13 cellular contexts compared by ENCODE assay signal in the genomic region with DNA sequence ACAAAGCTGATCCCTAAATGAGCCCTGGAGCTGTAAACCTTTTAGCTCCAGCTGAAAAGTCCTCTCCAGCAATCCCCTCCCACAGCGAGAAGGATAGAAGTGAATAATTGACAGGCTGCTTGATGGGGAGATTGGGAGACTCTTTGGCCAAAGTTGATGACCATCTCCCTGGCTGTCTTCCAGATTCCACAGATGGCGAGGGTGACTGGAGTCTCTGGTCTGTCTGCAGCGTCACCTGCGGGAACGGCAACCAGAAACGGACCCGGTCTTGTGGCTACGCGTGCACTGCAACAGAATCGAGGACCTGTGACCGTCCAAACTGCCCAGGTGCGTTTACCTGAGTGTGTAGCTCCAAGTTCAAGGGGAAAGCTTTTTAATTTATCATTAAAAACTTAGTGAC.
A peak's percentile ranks its signal among the peaks of the same experiment; 100 is the strongest.
DNase-seq lines count a peak whose midpoint lies in the region; TF ChIP-seq lines count a peak whose summit lies in the region.
"Had no signal": no experiment of that assay in that cellular context is flagged by ENCODE, and none has a peak within 500 bp of the region (broad histone marks: within the 10 kb centered on the region; RNA-seq: fewer than 3 reads in every experiment).

No MANE protein-coding gene starts in this region.

- no peak overlapping the region for H3K27ac ChIP-seq in BLaER1 treated with 17β-estradiol and CSF1 and Interleukin-3, amounts not matched to agents 10 nM and 100 nM
- peak overlapping the region in 1 of 2 donors; percentile 65 for H3K27ac ChIP-seq in liver (ENCODE audit: low read depth in 1 of 2, low read length in 2 of 2)
- H3K27ac ChIP-seq in ovary: no peak overlapping the region
- H3K27ac ChIP-seq: 22Rv1 had no signal

- TF ChIP-seq CTCF in liver (IDR thresholded peaks at IDR 0.05; ENCODE audit: low read depth, low read length, missing input control) (no peak), ovary (IDR thresholded peaks at IDR 0.05) (no peak), Calu3 (IDR thresholded peaks at IDR 0.05; ENCODE audit: unreplicated experiment) (no peak)

- 49% methylated on average over 12 of the region's 12 CpGs for WGBS in liver
- WGBS in ovary, 3 donors: 94% methylated on average over 12 of the region's 12 CpGs

- no peak overlapping the region for H3K27ac Mint-ChIP-seq in Calu3 (ENCODE audit: unreplicated experiment)
- H3K27ac Mint-ChIP-seq: CD4-positive, alpha-beta T cell had no signal

- DNase-seq in NCI-H524 (lab: John Stamatoyannopoulos, UW): peak; percentile 16 to 38
- no peak for DNase-seq in NCI-H524 treated with DMSO at 0.1 percent for 48 hours (lab: John Stamatoyannopoulos, UW)
- DNase-seq in islet precursor cell: peak; percentile 19
- DNase-seq in NOMO-1 (lab: John Stamatoyannopoulos, UW; ENCODE audit: unreplicated experiment in 2 of 2): no peak
- DNase-seq in ovary: no peak
- DNase-seq in Calu3: no peak
- DNase-seq: C1 segment of cervical spinal cord; CD4-positive, alpha-beta T cell; DMS79 had no signal

- no peaks in the 10 kb centered on the region for H3K9me3 Mint-ChIP-seq in Calu3 (ENCODE audit: low read depth, unreplicated experiment)
- H3K9me3 Mint-ChIP-seq: CD4-positive, alpha-beta T cell had no signal

- H3K4me1 Mint-ChIP-seq in Calu3 (ENCODE audit: low read depth, unreplicated experiment): no peaks in the 10 kb centered on the region

- no peak overlapping the region for H3K4me3 Mint-ChIP-seq in Calu3 (ENCODE audit: low read depth, unreplicated experiment)
- H3K4me3 Mint-ChIP-seq: CD4-positive, alpha-beta T cell had no signal

- peak overlapping the region in 7 of 11 experiments; percentile 7 to 77 (median 65); a peak in 12 of 22 replicates for H3K4me2 ChIP-seq in BLaER1 treated with 17β-estradiol and CSF1 and Interleukin-3, amounts not matched to agents 10 nM and 100 nM

- CTCF ChIA-PET in Calu3 (lab: Charles Lee): no interaction called here

- H3K27me3 Mint-ChIP-seq in Calu3 (ENCODE audit: unreplicated experiment): no peaks in the 10 kb centered on the region
- H3K27me3 Mint-ChIP-seq: CD4-positive, alpha-beta T cell had no signal

- no peaks in the 10 kb centered on the region for H3K9me3 ChIP-seq in BLaER1 treated with 17β-estradiol and CSF1 and Interleukin-3, amounts not matched to agents 10 nM and 100 nM (replicated peaks in 1 of 11)
- H3K9me3 ChIP-seq in liver (ENCODE audit: control insufficient read depth in 4 of 4, low read length in 3 of 4): no peaks in the 10 kb centered on the region
- no peaks in the 10 kb centered on the region for H3K9me3 ChIP-seq in ovary
- H3K9me3 ChIP-seq: HAP-1 had no signal

- H3K9ac ChIP-seq in BLaER1 treated with 17β-estradiol and CSF1 and Interleukin-3, amounts not matched to agents 10 nM and 100 nM: no peak overlapping the region
- H3K9ac ChIP-seq in liver (ENCODE audit: low read depth in 1 of 2, low read length in 2 of 2): no peak overlapping the region

- no peak overlapping the region for H3K4me3 ChIP-seq in BLaER1 treated with 17β-estradiol and CSF1 and Interleukin-3, amounts not matched to agents 10 nM and 100 nM
- no peak overlapping the region for H3K4me3 ChIP-seq in liver (ENCODE audit: low read depth in 1 of 3, low read length in 3 of 3)
- no peak overlapping the region for H3K4me3 ChIP-seq in ovary
- H3K4me3 ChIP-seq: HAP-1 had no signal

- TF ChIP-seq EP300 in ovary (IDR thresholded peaks at IDR 0.05): no peak

- peak; percentile 28 to 66 for TF ChIP-seq RAD21 in liver (IDR thresholded peaks at IDR 0.05)

- H3K36me3 ChIP-seq in BLaER1 treated with 17β-estradiol and CSF1 and Interleukin-3, amounts not matched to agents 10 nM and 100 nM: no peaks in the 10 kb centered on the region
- no peaks in the 10 kb centered on the region for H3K36me3 ChIP-seq in liver (ENCODE audit: control insufficient read depth in 4 of 4, insufficient read depth in 3 of 4, low read depth in 1 of 4, low read length in 3 of 4)
- H3K36me3 ChIP-seq in ovary: no peaks in the 10 kb centered on the region
- H3K36me3 ChIP-seq: HAP-1 had no signal

- no peak for TF ChIP-seq POLR2A in ovary (IDR thresholded peaks at IDR 0.05)

- BruUV-seq in Calu3 (replicated peaks; lab: Mats Ljungman, UMichigan): no TSS peak

- peaks cover 17 to 41% (median 23%) of the 10 kb centered on the region in 10 experiments for H3K4me1 ChIP-seq in BLaER1 treated with 17β-estradiol and CSF1 and Interleukin-3, amounts not matched to agents 10 nM and 100 nM
- peaks cover 9 to 51% (median 33%) of the 10 kb centered on the region in 4 donors for H3K4me1 ChIP-seq in liver (ENCODE audit: control insufficient read depth in 4 of 4, insufficient read depth in 4 of 4, low read length in 3 of 4)
- H3K4me1 ChIP-seq in ovary (ENCODE audit: insufficient read depth): no peaks in the 10 kb centered on the region
- H3K4me1 ChIP-seq: HAP-1 had no signal

- intact Hi-C loops in ovary (cut with DNase I): no loop called here
- intact Hi-C loops in Calu3 (cut with micrococcal nuclease; ENCODE audit: unreplicated experiment): no loop called here

- H4K20me1 ChIP-seq in BLaER1 treated with 17β-estradiol and CSF1 and Interleukin-3, amounts not matched to agents 10 nM and 100 nM: no peaks in the 10 kb centered on the region

- H3K36me3 Mint-ChIP-seq in Calu3 (ENCODE audit: insufficient read depth, unreplicated experiment): no peaks in the 10 kb centered on the region

- no peaks in the 10 kb centered on the region for H3K27me3 ChIP-seq in BLaER1 treated with 17β-estradiol and CSF1 and Interleukin-3, amounts not matched to agents 10 nM and 100 nM
- H3K27me3 ChIP-seq in liver (ENCODE audit: control insufficient read depth in 4 of 4, insufficient read depth in 4 of 4, low read length in 3 of 4) (no peaks in the 10 kb centered on the region), ovary (no peaks in the 10 kb centered on the region)

TF ChIP-seq in liver, 16 proteins besides CTCF, POLR2A, EP300 and RAD21:
- TF ChIP-seq SP1 (IDR thresholded peaks at IDR 0.05): peak; percentile 8
- no peak for TF ChIP-seq ZBTB33 (IDR thresholded peaks at IDR 0.05)
- TF ChIP-seq, protein P1, sequence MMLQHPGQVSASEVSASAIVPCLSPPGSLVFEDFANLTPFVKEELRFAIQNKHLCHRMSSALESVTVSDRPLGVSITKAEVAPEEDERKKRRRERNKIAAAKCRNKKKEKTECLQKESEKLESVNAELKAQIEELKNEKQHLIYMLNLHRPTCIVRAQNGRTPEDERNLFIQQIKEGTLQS (IDR thresholded peaks at IDR 0.05): no peak
- peak; percentile 26 for TF ChIP-seq YY1 (IDR thresholded peaks at IDR 0.05)
- no peak for TF ChIP-seq EGR1 (IDR thresholded peaks at IDR 0.05; ENCODE audit: low read depth in 2 of 2)
- TF ChIP-seq, protein P2, sequence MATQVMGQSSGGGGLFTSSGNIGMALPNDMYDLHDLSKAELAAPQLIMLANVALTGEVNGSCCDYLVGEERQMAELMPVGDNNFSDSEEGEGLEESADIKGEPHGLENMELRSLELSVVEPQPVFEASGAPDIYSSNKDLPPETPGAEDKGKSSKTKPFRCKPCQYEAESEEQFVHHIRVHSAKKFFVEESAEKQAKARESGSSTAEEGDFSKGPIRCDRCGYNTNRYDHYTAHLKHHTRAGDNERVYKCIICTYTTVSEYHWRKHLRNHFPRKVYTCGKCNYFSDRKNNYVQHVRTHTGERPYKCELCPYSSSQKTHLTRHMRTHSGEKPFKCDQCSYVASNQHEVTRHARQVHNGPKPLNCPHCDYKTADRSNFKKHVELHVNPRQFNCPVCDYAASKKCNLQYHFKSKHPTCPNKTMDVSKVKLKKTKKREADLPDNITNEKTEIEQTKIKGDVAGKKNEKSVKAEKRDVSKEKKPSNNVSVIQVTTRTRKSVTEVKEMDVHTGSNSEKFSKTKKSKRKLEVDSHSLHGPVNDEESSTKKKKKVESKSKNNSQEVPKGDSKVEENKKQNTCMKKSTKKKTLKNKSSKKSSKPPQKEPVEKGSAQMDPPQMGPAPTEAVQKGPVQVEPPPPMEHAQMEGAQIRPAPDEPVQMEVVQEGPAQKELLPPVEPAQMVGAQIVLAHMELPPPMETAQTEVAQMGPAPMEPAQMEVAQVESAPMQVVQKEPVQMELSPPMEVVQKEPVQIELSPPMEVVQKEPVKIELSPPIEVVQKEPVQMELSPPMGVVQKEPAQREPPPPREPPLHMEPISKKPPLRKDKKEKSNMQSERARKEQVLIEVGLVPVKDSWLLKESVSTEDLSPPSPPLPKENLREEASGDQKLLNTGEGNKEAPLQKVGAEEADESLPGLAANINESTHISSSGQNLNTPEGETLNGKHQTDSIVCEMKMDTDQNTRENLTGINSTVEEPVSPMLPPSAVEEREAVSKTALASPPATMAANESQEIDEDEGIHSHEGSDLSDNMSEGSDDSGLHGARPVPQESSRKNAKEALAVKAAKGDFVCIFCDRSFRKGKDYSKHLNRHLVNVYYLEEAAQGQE (IDR thresholded peaks at IDR 0.05): no peak
- peak; percentile 21 to 39 for TF ChIP-seq HNF4A (conservative IDR thresholded peaks at IDR 0.05)
- peak in 1 of 2 donors; percentile 43 for TF ChIP-seq RXRA (IDR thresholded peaks at IDR 0.05)
- no peak for TF ChIP-seq MAX (IDR thresholded peaks at IDR 0.05)

Comparison
In these comparisons a context has a peak if more than half of its experiments do, and no peak if none do; other contexts are left out.
1. DNase-seq: peak in NCI-H524 (2 of 2) and islet precursor cell (single experiment); none in NCI-H524 treated with DMSO at 0.1 percent for 48 hours (single experiment), NOMO-1 (0 of 2), ovary (0 of 5) and Calu3 (single experiment).